25 cellular contexts compared by ENCODE assay signal in genomic region chr17:60959011-60959410, GRCh38.
A peak's percentile ranks its signal among the peaks of the same experiment; 100 is the strongest.
DNase-seq lines count a peak whose midpoint lies in the region; ATAC-seq and TF ChIP-seq lines count a peak whose summit lies in the region.
"Had no signal": no experiment of that assay in that cellular context is flagged by ENCODE, and none has a peak within 500 bp of the region (broad histone marks: within the 10 kb centered on the region; RNA-seq: fewer than 3 reads in every experiment).

No MANE protein-coding gene starts in this region.

- no peak overlapping the region for H3K23ac ChIP-seq in mesenchymal stem cell (ENCODE audit: low read length in 2 of 2)

- peak overlapping the region; percentile 61 for H3K27ac ChIP-seq in mesenchymal stem cell (ENCODE audit: low read length, poor library complexity, severe bottlenecking)
- H3K27ac ChIP-seq: coronary artery, esophagus squamous epithelium, HL-60, spleen, tibial nerve, WERI-Rb-1 had no signal

- H3K27me3 ChIP-seq in mesenchymal stem cell (ENCODE audit: control insufficient read depth in 1 of 2, insufficient read depth in 1 of 2, low read length in 2 of 2) = no peaks in the 10 kb centered on the region
- H3K27me3 ChIP-seq: esophagus squamous epithelium, spleen, tibial nerve had no signal

- no peak overlapping the region for H2BK15ac ChIP-seq in mesenchymal stem cell (ENCODE audit: low read depth, poor library complexity, severe bottlenecking)

- H3K9ac ChIP-seq in mesenchymal stem cell (ENCODE audit: low read length) = no peak overlapping the region

- H3K14ac ChIP-seq in mesenchymal stem cell (ENCODE audit: low read length in 2 of 2) = no peak overlapping the region

- no peak overlapping the region for H3K4me2 ChIP-seq in mesenchymal stem cell (ENCODE audit: low read length, poor library complexity, severe bottlenecking)

- H3K9me3 ChIP-seq in mesenchymal stem cell (ENCODE audit: control insufficient read depth, low read length) = peaks cover 9% of the 10 kb centered on the region

- H3K4me3 ChIP-seq in choroid plexus epithelial cell (ENCODE audit: low read depth, low read length) = no peak overlapping the region
- H3K4me3 ChIP-seq in mesenchymal stem cell (ENCODE audit: insufficient read depth in 1 of 2, low read depth in 1 of 2, low read length in 2 of 2) = no peak overlapping the region
- H3K4me3 ChIP-seq: coronary artery, esophagus squamous epithelium, spleen, tibial nerve had no signal

- no peaks in the 10 kb centered on the region for H3K79me1 ChIP-seq in mesenchymal stem cell (replicated peaks; ENCODE audit: low read length, poor library complexity, severe bottlenecking)

- no peak for TF ChIP-seq CTCF in choroid plexus epithelial cell (conservative IDR thresholded peaks at IDR 0.05; ENCODE audit: low read depth, low read length)

- no peak overlapping the region for H3K18ac ChIP-seq in mesenchymal stem cell (ENCODE audit: low read depth in 1 of 2, low read length in 2 of 2)

- no peak overlapping the region for H2BK12ac ChIP-seq in mesenchymal stem cell (ENCODE audit: low read length in 2 of 2)

- in situ Hi-C loops in Caki2 (cut with HindIII; ENCODE audit: low pct_unique_long_range_greater_than_20kb, low sequenced_read_pairs) = no loop called here

- no peak overlapping the region for H2AK5ac ChIP-seq in mesenchymal stem cell (ENCODE audit: low read length, severe bottlenecking)

- H2BK120ac ChIP-seq in mesenchymal stem cell (ENCODE audit: low read depth, low read length) = no peak overlapping the region

- H4K91ac ChIP-seq in mesenchymal stem cell (ENCODE audit: low read length) = no peak overlapping the region

- H2BK5ac ChIP-seq in mesenchymal stem cell (ENCODE audit: low read depth, low read length, poor library complexity, severe bottlenecking) = no peak overlapping the region

- H3K4me1 ChIP-seq in mesenchymal stem cell (ENCODE audit: control insufficient read depth, insufficient read depth, low read depth, low read length) = peaks cover 1% of the 10 kb centered on the region
- H3K4me1 ChIP-seq: esophagus squamous epithelium, spleen, tibial nerve had no signal

- whole genome bisulfite sequencing in mesenchymal stem cell = 61% methylated on average over 2 of the region's 2 CpGs

- DNase-seq in Caki2 (ENCODE audit: low read depth) (peak; percentile 30), LHCN-M2 (ENCODE audit: low read depth) (peak; percentile 55), choroid plexus epithelial cell (ENCODE audit: low read depth) (peak; percentile 75), mesenchymal stem cell (peak; percentile 74), GOT3 (lab: John Stamatoyannopoulos, UW) (no peak)
- DNase-seq in activated CD4-positive, alpha-beta T cell treated with anti-CD3 and anti-CD28 coated beads, Interleukin-2, amount 50 U/mL, for 1 hour = no peak
- DNase-seq: activated CD4-positive, alpha-beta T cell treated with anti-CD3 and anti-CD28 coated beads for 48 hours; activated naive CD4-positive, alpha-beta T cell; activated T-cell treated with anti-CD3 and anti-CD28 coated beads, Interleukin-2, amount 50 U/mL, for 48 hours; effector memory CD8-positive, alpha-beta T cell; esophagus squamous epithelium; NCI-H1092 treated with DMSO at 0.1 percent for 48 hours; NCI-H2029; NCI-H2227 treated with DMSO at 0.1 percent for 48 hours; NCI-H69; SHP77 treated with DMSO at 0.1 percent for 48 hours; spleen; SW 1271; T-helper 9 cell; WERI-Rb-1 had no signal

- no peak overlapping the region for H2AFZ ChIP-seq in mesenchymal stem cell (ENCODE audit: low read depth, low read length)

- no peak overlapping the region for H3K4ac ChIP-seq in mesenchymal stem cell (ENCODE audit: low read depth in 1 of 2, low read length in 2 of 2)

- H4K8ac ChIP-seq in mesenchymal stem cell (ENCODE audit: low read length) = no peak overlapping the region

- ATAC-seq in HG03520 (IDR thresholded peaks at IDR 0.05; ENCODE audit: unreplicated experiment) (no peak), GM21529 (IDR thresholded peaks at IDR 0.05; ENCODE audit: unreplicated experiment) (no peak)
- ATAC-seq: effector memory CD8-positive, alpha-beta T cell had no signal

- no peaks in the 10 kb centered on the region for H3K36me3 ChIP-seq in mesenchymal stem cell (ENCODE audit: control insufficient read depth in 1 of 2, insufficient read depth in 2 of 2, low read depth in 1 of 2, low read length in 2 of 2)
- H3K36me3 ChIP-seq: WERI-Rb-1 had no signal

Comparison
In these comparisons a context has a peak if more than half of its experiments do, and no peak if none do; other contexts are left out.
1. DNase-seq: peak in Caki2 (single experiment), LHCN-M2 (single experiment), choroid plexus epithelial cell (single experiment) and mesenchymal stem cell (single experiment); none in activated CD4-positive, alpha-beta T cell treated with anti-CD3 and anti-CD28 coated beads, Interleukin-2, amount 50 U/mL, for 1 hour (single experiment) and GOT3 (single experiment).